In genomic region chr6:137949686-137950390, GRCh38 we compare ENCODE assay signal across 12 cellular contexts.
A peak's percentile ranks its signal among the peaks of the same experiment; 100 is the strongest.
DNase-seq lines count a peak whose midpoint lies in the region; ATAC-seq and TF ChIP-seq lines count a peak whose summit lies in the region.
"Had no signal": no experiment of that assay in that cellular context is flagged by ENCODE, and none has a peak within 500 bp of the region (broad histone marks: within the 10 kb centered on the region; RNA-seq: fewer than 3 reads in every experiment).

No MANE protein-coding gene starts in this region.

- H3K4me3 Mint-ChIP-seq in central memory CD8-positive, alpha-beta T cell, result no peak overlapping the region

- no peaks in the 10 kb centered on the region for H3K9me3 ChIP-seq in left ventricle myocardium inferior (replicated peaks)
- H3K9me3 ChIP-seq: lower lobe of right lung, thoracic aorta had no signal

- no peak overlapping the region for H3K27ac ChIP-seq in left ventricle myocardium inferior (replicated peaks)
- H3K27ac ChIP-seq: epithelial cell of prostate, lower lobe of right lung, thoracic aorta had no signal

- no peak for TF ChIP-seq CTCF in left ventricle myocardium inferior (IDR thresholded peaks at IDR 0.05; ENCODE audit: borderline replicate concordance)

- H3K27me3 ChIP-seq in H7 (ENCODE audit: control insufficient read depth, insufficient read depth, low read length), result no peaks in the 10 kb centered on the region
- H3K27me3 ChIP-seq in left ventricle myocardium inferior (ENCODE audit: low read depth), result peaks cover 4% of the 10 kb centered on the region

- H3K4me1 Mint-ChIP-seq in central memory CD8-positive, alpha-beta T cell, result peaks cover 24% of the 10 kb centered on the region

- H3K4me3 ChIP-seq in H7 (ENCODE audit: insufficient read depth, low read depth, low read length), result no peak overlapping the region
- H3K4me3 ChIP-seq in left ventricle myocardium inferior, result no peak overlapping the region
- H3K4me3 ChIP-seq: lower lobe of right lung, thoracic aorta had no signal

- intact Hi-C loops in left ventricle myocardium inferior (cut with micrococcal nuclease), result loop anchor here (5.0 kb wide), 1 partner anchor 243 kb away; no protein-coding TSS in a partner anchor

- no peaks in the 10 kb centered on the region for H3K27me3 Mint-ChIP-seq in central memory CD8-positive, alpha-beta T cell

- no peak for DNase-seq in central memory CD8-positive, alpha-beta T cell (ENCODE audit: low spot score in 2 of 2)
- DNase-seq in H7 (no peak), putamen (ENCODE audit: low spot score) (no peak), left ventricle myocardium inferior (no peak)
- no peak for DNase-seq in effector CD4-positive, alpha-beta T cell
- DNase-seq: lower lobe of right lung, PC-3 had no signal

- H3K4me1 ChIP-seq in left ventricle myocardium inferior, result no peaks in the 10 kb centered on the region

- no peaks in the 10 kb centered on the region for H3K36me3 Mint-ChIP-seq in central memory CD8-positive, alpha-beta T cell (ENCODE audit: insufficient read depth)

- peak overlapping the region; percentile 40 for H3K27ac Mint-ChIP-seq in central memory CD8-positive, alpha-beta T cell (ENCODE audit: low read depth)

- ATAC-seq in GM18520 (IDR thresholded peaks at IDR 0.05; ENCODE audit: unreplicated experiment) (peak; percentile 61), GM21390 (IDR thresholded peaks at IDR 0.05; ENCODE audit: unreplicated experiment) (peak; percentile 62), HG03432 (IDR thresholded peaks at IDR 0.05; ENCODE audit: unreplicated experiment) (peak; percentile 38)
- ATAC-seq in central memory CD8-positive, alpha-beta T cell (replicated peaks; ENCODE audit: extremely low read depth, poor library complexity, severe bottlenecking), result peak; percentile 62
- ATAC-seq: lower lobe of right lung, PC-3 had no signal

- H3K36me3 ChIP-seq in H7 (replicated peaks; ENCODE audit: control insufficient read depth, insufficient read depth, low read length) (no peaks in the 10 kb centered on the region), left ventricle myocardium inferior (no peaks in the 10 kb centered on the region)
- H3K36me3 ChIP-seq: lower lobe of right lung, thoracic aorta had no signal

- H3K9me3 Mint-ChIP-seq in central memory CD8-positive, alpha-beta T cell, result no peaks in the 10 kb centered on the region
